14 cellular contexts compared by ENCODE assay signal in genomic region chr7:5836173-5836572, GRCh38. TPM values are rescaled to one million over a fixed set of nuclear protein-coding genes. Genes with fewer than 3 reads are reported as not detected.
"Had no signal": no experiment of that assay in that cellular context is flagged by ENCODE, and none has a peak within 500 bp of the region (broad histone marks: within the 10 kb centered on the region; RNA-seq: fewer than 3 reads in every experiment).

No MANE protein-coding gene starts in this region.

RNA-seq across cellular contexts. Expression of gene OCM, which starts 44.4 kb away (rescaled TPM):
- total RNA-seq: bronchial epithelial cell; chondrocyte; glomerular endothelial cell; liver; ovary; psoas muscle; right cardiac atrium; SJCRH30; skeletal muscle tissue; stomach; T-helper 2 cell treated with Interferon-gamma antibody and Interleukin-4, amounts not matched to agents 100 ng/mL and 5 ng/mL, for 36 hours; temporal lobe; vagina; WTC11 had no signal
- polyA plus RNA-seq: liver, psoas muscle, right cardiac atrium had no signal
